9 cellular contexts compared by ENCODE assay signal in the genomic region with DNA sequence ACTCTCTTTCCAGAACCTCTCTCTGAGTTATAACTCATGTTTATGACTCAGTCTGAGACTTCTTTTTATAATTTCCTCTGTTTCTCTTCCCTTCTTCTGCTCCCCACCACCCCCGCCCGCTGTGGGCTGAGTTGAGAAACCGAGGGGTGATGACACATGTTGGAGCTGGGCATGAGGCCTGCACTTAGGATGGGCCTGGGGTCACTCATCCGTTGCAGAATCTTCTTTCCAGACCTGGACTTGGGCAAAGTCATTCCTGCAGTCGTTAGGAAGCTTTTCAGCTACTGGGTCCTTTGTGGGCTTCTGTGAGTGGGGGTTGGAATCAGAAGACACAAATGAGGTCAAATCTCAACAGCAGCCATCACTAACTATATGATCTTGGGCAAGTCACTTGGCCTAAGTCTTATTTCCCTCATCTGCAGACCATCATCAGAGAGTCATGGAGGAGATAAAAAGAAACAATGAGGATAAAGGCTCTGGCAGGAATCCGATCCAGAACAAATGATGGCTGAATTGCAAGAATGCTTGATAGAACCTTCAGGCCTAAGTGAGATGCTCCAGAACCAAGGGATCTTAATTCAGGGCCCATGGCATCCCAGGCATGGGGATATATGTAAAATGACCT. TPM values are rescaled to one million over a fixed set of nuclear protein-coding genes. Genes with fewer than 3 reads are reported as not detected.
DNase-seq lines count a peak whose midpoint lies in the region; ATAC-seq, FAIRE-seq and TF ChIP-seq lines count a peak whose summit lies in the region.
"Had no signal": no experiment of that assay in that cellular context is flagged by ENCODE, and none has a peak within 500 bp of the region (broad histone marks: within the 10 kb centered on the region; RNA-seq: fewer than 3 reads in every experiment).

No MANE protein-coding gene starts in this region.

- no peak for FAIRE-seq in H54 (lab: Jason Lieb, UNC)
- FAIRE-seq: frontal cortex had no signal

- peak; percentile 64 to 72 for ATAC-seq in activated T-cell treated with anti-CD3 and anti-CD28 coated beads, Interleukin-2, amount 50 U/mL, for 72 hours (replicated peaks in 1 of 2)
- ATAC-seq in omental fat pad (ENCODE audit: low FRiP score): peak; percentile 64
- no peak for ATAC-seq in HG03025 (IDR thresholded peaks at IDR 0.05; ENCODE audit: low FRiP score, unreplicated experiment)
- no peak for ATAC-seq in GM21423 (IDR thresholded peaks at IDR 0.05; ENCODE audit: unreplicated experiment)

- H3K27ac Mint-ChIP-seq in activated T-cell treated with anti-CD3 and anti-CD28 coated beads, Interleukin-2, amount 50 U/mL, for 72 hours: peak overlapping the region; percentile 48

- TF ChIP-seq CTCF in omental fat pad (IDR thresholded peaks at IDR 0.05): no peak

- H3K36me3 Mint-ChIP-seq in activated T-cell treated with anti-CD3 and anti-CD28 coated beads, Interleukin-2, amount 50 U/mL, for 72 hours (ENCODE audit: insufficient read depth in 2 of 2): no peaks in the 10 kb centered on the region

- H3K9me3 Mint-ChIP-seq in activated T-cell treated with anti-CD3 and anti-CD28 coated beads, Interleukin-2, amount 50 U/mL, for 72 hours: no peaks in the 10 kb centered on the region

- no peak for TF ChIP-seq POLR2A in H54 (IDR thresholded peaks at IDR 0.05; ENCODE audit: low read depth, low read length)

- peaks cover 65% of the 10 kb centered on the region for H3K4me1 Mint-ChIP-seq in activated T-cell treated with anti-CD3 and anti-CD28 coated beads, Interleukin-2, amount 50 U/mL, for 72 hours (ENCODE audit: low read depth)

- peak overlapping the region; percentile 55 to 78 for H3K4me3 Mint-ChIP-seq in activated T-cell treated with anti-CD3 and anti-CD28 coated beads, Interleukin-2, amount 50 U/mL, for 72 hours

- DNase-seq in CD1c-positive myeloid dendritic cell (ENCODE audit: extremely low spot score) (peak; percentile 78), HT1080 (ENCODE audit: low read depth) (peak; percentile 79), omental fat pad (ENCODE audit: low spot score) (peak; percentile 33), putamen (ENCODE audit: low spot score) (no peak), H54 (ENCODE audit: insufficient read length, low spot score) (no peak)
- DNase-seq in activated T-cell treated with anti-CD3 and anti-CD28 coated beads, Interleukin-2, amount 50 U/mL, for 72 hours: peak; percentile 89 to 92

- no peaks in the 10 kb centered on the region for H3K27me3 Mint-ChIP-seq in activated T-cell treated with anti-CD3 and anti-CD28 coated beads, Interleukin-2, amount 50 U/mL, for 72 hours (ENCODE audit: low read depth)

RNA-seq across cellular contexts. Expression of gene RPS6KA1, which starts 53.4 kb away (rescaled TPM):
- total RNA-seq in HT1080 (2014; rRNA removed; shearing (Covaris generic)): 30.2 and 35.1 TPM in 2 replicates
- 15.8 and 15.9 TPM in 2 replicates for polyA plus RNA-seq in HT1080 (2015; cell fraction: cytosol; rRNA removed)
- polyA plus RNA-seq in HT1080 (2015; cell fraction: nucleus; rRNA removed): 14.8 and 16.4 TPM in 2 replicates
- 100 to 1,000 TPM; 154 to 163 TPM for total RNA-seq in activated T-cell treated with anti-CD3 and anti-CD28 coated beads, Interleukin-2, amount 50 U/mL, for 72 hours
- total RNA-seq in omental fat pad: 10 to 100 TPM; 11.4 to 46.1 (median 28.1) TPM

Comparison
In these comparisons a context has a peak if more than half of its experiments do, and no peak if none do; other contexts are left out.
1. DNase-seq: peak in CD1c-positive myeloid dendritic cell (single experiment), HT1080 (single experiment), activated T-cell treated with anti-CD3 and anti-CD28 coated beads, Interleukin-2, amount 50 U/mL, for 72 hours (2 of 2) and omental fat pad (single experiment); none in putamen (single experiment) and H54 (single experiment).
2. ATAC-seq: peak in activated T-cell treated with anti-CD3 and anti-CD28 coated beads, Interleukin-2, amount 50 U/mL, for 72 hours (2 of 2) and omental fat pad (single experiment); none in HG03025 (single experiment) and GM21423 (single experiment).